Comparison of ENCODE assay signal across 9 cellular contexts in the genomic region with DNA sequence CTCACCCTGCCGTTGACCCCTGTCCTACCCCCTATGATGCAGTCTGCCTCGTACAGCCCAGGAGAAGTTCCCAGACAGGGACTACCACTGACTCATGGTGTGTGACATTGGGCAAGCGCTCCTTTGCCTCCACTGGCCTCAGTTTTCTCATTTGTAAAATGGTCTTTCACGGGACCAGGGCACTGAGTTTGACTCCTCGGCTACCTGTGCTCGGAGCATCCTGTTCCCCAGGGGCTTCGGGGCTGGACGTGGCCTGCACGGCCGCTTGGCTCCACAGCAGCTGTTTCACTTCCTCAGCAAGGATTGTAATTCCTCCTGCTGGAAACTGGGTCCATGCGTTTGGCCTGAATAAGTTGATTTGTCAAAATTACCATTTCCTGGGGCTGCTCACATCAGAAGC.
"Had no signal": no experiment of that assay in that cellular context is flagged by ENCODE, and none has a peak within 500 bp of the region (broad histone marks: within the 10 kb centered on the region; RNA-seq: fewer than 3 reads in every experiment).

No MANE protein-coding gene starts in this region.

- H3K27ac ChIP-seq: adrenal gland, cardiac muscle cell, tibial artery had no signal

- H3K36me3 ChIP-seq: adrenal gland, cardiac muscle cell, tibial artery had no signal

- H3K36me3 Mint-ChIP-seq: activated naive CD4-positive, alpha-beta T cell treated with anti-CD3 and anti-CD28 coated beads, Interleukin-2, amount 50 U/mL, for 24 hours; stimulated activated naive B cell treated with anti-CD40 and anti-IgM and Interleukin-4, amounts not matched to agents 10 μg/mL and 1 μg/mL and 100 μg/mL, for 72 hours had no signal

- H3K27ac Mint-ChIP-seq: activated naive CD4-positive, alpha-beta T cell treated with anti-CD3 and anti-CD28 coated beads, Interleukin-2, amount 50 U/mL, for 24 hours; stimulated activated naive B cell treated with anti-CD40 and anti-IgM and Interleukin-4, amounts not matched to agents 10 μg/mL and 1 μg/mL and 100 μg/mL, for 72 hours had no signal

- H3K4me1 Mint-ChIP-seq: activated naive CD4-positive, alpha-beta T cell treated with anti-CD3 and anti-CD28 coated beads, Interleukin-2, amount 50 U/mL, for 24 hours; stimulated activated naive B cell treated with anti-CD40 and anti-IgM and Interleukin-4, amounts not matched to agents 10 μg/mL and 1 μg/mL and 100 μg/mL, for 72 hours had no signal

- H3K4me1 ChIP-seq: adrenal gland, tibial artery had no signal

- H3K9me3 Mint-ChIP-seq: activated naive CD4-positive, alpha-beta T cell treated with anti-CD3 and anti-CD28 coated beads, Interleukin-2, amount 50 U/mL, for 24 hours had no signal

- H3K4me3 Mint-ChIP-seq: activated naive CD4-positive, alpha-beta T cell treated with anti-CD3 and anti-CD28 coated beads, Interleukin-2, amount 50 U/mL, for 24 hours; stimulated activated naive B cell treated with anti-CD40 and anti-IgM and Interleukin-4, amounts not matched to agents 10 μg/mL and 1 μg/mL and 100 μg/mL, for 72 hours had no signal

- H3K9me3 ChIP-seq: adrenal gland, tibial artery had no signal

- H3K27me3 ChIP-seq: adrenal gland, cardiac muscle cell had no signal

- H3K4me3 ChIP-seq: adrenal gland, cardiac muscle cell, tibial artery had no signal

- DNase-seq: activated CD4-positive, alpha-beta T cell treated with anti-CD3 and anti-CD28 coated beads, Interleukin-2, amount 50 U/mL, for 4 hours; activated T-cell treated with anti-CD3 and anti-CD28 coated beads, Interleukin-2, amount 50 U/mL, for 1 hour; mesendoderm; stimulated activated CD4-positive, alpha-beta T cell treated with anti-CD3 and anti-CD28 coated beads, Interleukin-2, amount 100 ng/mL, for 48 hours; stimulated activated naive B cell treated with anti-CD40 and anti-IgM and Interleukin-4, amounts not matched to agents 10 μg/mL and 1 μg/mL and 100 μg/mL, for 72 hours had no signal
